Comparison of ENCODE assay signal across 1 cellular context in genomic region chr19:5870986-5871394, GRCh38.
A peak's percentile ranks its signal among the peaks of the same experiment; 100 is the strongest.
TF ChIP-seq lines count a peak whose summit lies in the region.

No MANE protein-coding gene starts in this region.

TF ChIP-seq in HepG2, 621 proteins besides CTCF, POLR2A, EP300 and RAD21 (continued from another document and continues in another):
- TF ChIP-seq HMGXB3 (CRISPR knock-in tag; IDR thresholded peaks at IDR 0.05; ENCODE audit: borderline replicate concordance) (peak; percentile 90; the same call in 1 of the 2 replicates), ZBTB1 (CRISPR knock-in tag; IDR thresholded peaks at IDR 0.05; ENCODE audit: borderline replicate concordance) (no peak), REXO4 (CRISPR knock-in tag; IDR thresholded peaks at IDR 0.05; ENCODE audit: borderline replicate concordance) (no peak), ZNF496 (CRISPR knock-in tag; IDR thresholded peaks at IDR 0.05; ENCODE audit: insufficient replicate concordance) (no peak), ZFP91 (CRISPR knock-in tag; IDR thresholded peaks at IDR 0.05; ENCODE audit: borderline replicate concordance) (no peak), ZFP36 (IDR thresholded peaks at IDR 0.05; ENCODE audit: borderline replicate concordance, low read depth, low read length, partially characterized antibody) (no peak), YY1 (IDR thresholded peaks at IDR 0.05; ENCODE audit: insufficient read depth, insufficient replicate concordance, low read depth, low read length) (no peak), SMAD9 (CRISPR knock-in tag; IDR thresholded peaks at IDR 0.05) (no peak), NFE2 (CRISPR knock-in tag; IDR thresholded peaks at IDR 0.05) (no peak), MLX (CRISPR knock-in tag; IDR thresholded peaks at IDR 0.05) (peak; percentile 92), ZBTB10 (CRISPR knock-in tag; IDR thresholded peaks at IDR 0.05; ENCODE audit: borderline replicate concordance) (no peak), MYNN (CRISPR knock-in tag; IDR thresholded peaks at IDR 0.05; ENCODE audit: low read depth) (no peak), ZFY (CRISPR knock-in tag; IDR thresholded peaks at IDR 0.05) (no peak), DMTF1 (CRISPR knock-in tag; IDR thresholded peaks at IDR 0.05) (no peak), PHF20 (CRISPR knock-in tag; IDR thresholded peaks at IDR 0.05) (no peak), ZNF766 (CRISPR knock-in tag; IDR thresholded peaks at IDR 0.05; ENCODE audit: borderline replicate concordance) (no peak), SSRP1 (CRISPR knock-in tag; IDR thresholded peaks at IDR 0.05) (no peak), POLR2G (IDR thresholded peaks at IDR 0.05; ENCODE audit: low read depth, low read length) (peak; percentile 72), MBNL3 (CRISPR knock-in tag; conservative IDR thresholded peaks at IDR 0.05) (no peak), ZNF292 (CRISPR knock-in tag; IDR thresholded peaks at IDR 0.05; ENCODE audit: borderline replicate concordance, low read depth) (peak; percentile 81; the same call in 1 of the 2 replicates), SAP130 (CRISPR knock-in tag; IDR thresholded peaks at IDR 0.05; ENCODE audit: low read depth) (peak; percentile 90), ZNF549 (CRISPR knock-in tag; IDR thresholded peaks at IDR 0.05) (no peak), NFE2L1 (CRISPR knock-in tag; IDR thresholded peaks at IDR 0.05; ENCODE audit: borderline replicate concordance) (no peak), ELF4 (CRISPR knock-in tag; IDR thresholded peaks at IDR 0.05; ENCODE audit: borderline replicate concordance) (no peak), NRL (CRISPR knock-in tag; IDR thresholded peaks at IDR 0.05; ENCODE audit: borderline replicate concordance) (no peak), CENPBD1 (CRISPR knock-in tag; IDR thresholded peaks at IDR 0.05; ENCODE audit: borderline replicate concordance, low read depth) (no peak), KLF15 (CRISPR knock-in tag; IDR thresholded peaks at IDR 0.05; ENCODE audit: borderline replicate concordance) (no peak), ZNF430 (CRISPR knock-in tag; IDR thresholded peaks at IDR 0.05) (peak; percentile 70; the same call in 1 of the 2 replicates), ZNF335 (CRISPR knock-in tag; IDR thresholded peaks at IDR 0.05) (peak; percentile 73; the same call in 1 of the 2 replicates), GATAD1 (CRISPR knock-in tag; IDR thresholded peaks at IDR 0.05) (peak; percentile 74), GABPA (IDR thresholded peaks at IDR 0.05; ENCODE audit: low read depth, low read length) (no peak), GABPA (CRISPR knock-in tag; IDR thresholded peaks at IDR 0.05; ENCODE audit: low read depth) (peak; percentile 76), SP1 (IDR thresholded peaks at IDR 0.05) (no peak), SP1 (CRISPR knock-in tag; IDR thresholded peaks at IDR 0.05) (no peak), ZNF703 (CRISPR knock-in tag; IDR thresholded peaks at IDR 0.05; ENCODE audit: borderline replicate concordance) (peak; percentile 36; the same call in 1 of the 2 replicates), ZNF543 (CRISPR knock-in tag; IDR thresholded peaks at IDR 0.05) (peak; percentile 72), ZBTB7A (CRISPR knock-in tag; IDR thresholded peaks at IDR 0.05) (peak; percentile 63; the same call in 1 of the 2 replicates), ZFP36L1 (CRISPR knock-in tag; IDR thresholded peaks at IDR 0.05) (no peak; the same call in 1 of the 2 replicates), ZNF281 (CRISPR knock-in tag; IDR thresholded peaks at IDR 0.05; ENCODE audit: borderline replicate concordance) (peak; percentile 78; the same call in 1 of the 2 replicates), BRF2 (CRISPR knock-in tag; IDR thresholded peaks at IDR 0.05) (0 out of 2 replicates have a peak, but pooled peaks have one; percentile 53), ETV5 (CRISPR knock-in tag; IDR thresholded peaks at IDR 0.05; ENCODE audit: borderline replicate concordance) (peak; percentile 99), RFXANK (CRISPR knock-in tag; IDR thresholded peaks at IDR 0.05) (peak; percentile 74; the same call in 1 of the 2 replicates), ZNF251 (CRISPR knock-in tag; IDR thresholded peaks at IDR 0.05) (no peak), ZNF280D (CRISPR knock-in tag; IDR thresholded peaks at IDR 0.05) (peak; percentile 100)
